Comparison of ENCODE assay signal across 13 cellular contexts in genomic region chr4:147923854-147924253, GRCh38.
"Had no signal": no experiment of that assay in that cellular context is flagged by ENCODE, and none has a peak within 500 bp of the region (broad histone marks: within the 10 kb centered on the region; RNA-seq: fewer than 3 reads in every experiment).

No MANE protein-coding gene starts in this region.

- ATAC-seq: activated T-cell treated with anti-CD3 and anti-CD28 coated beads, Interleukin-2, amount 50 U/mL, for 4 hours; effector memory CD8-positive, alpha-beta T cell; left ventricle myocardium superior; sciatic nerve; stimulated activated memory B cell treated with anti-CD40 and anti-IgM and Interleukin-4, amounts not matched to agents 10 μg/mL and 1 μg/mL and 100 μg/mL, for 72 hours had no signal

- H3K27me3 ChIP-seq: brain microvascular endothelial cell, spleen, tibial artery had no signal

- DNase-seq: activated CD4-positive, alpha-beta T cell treated with anti-CD3 and anti-CD28 coated beads, Interleukin-2, amount 50 U/mL, for 48 hours; activated CD4-positive, CD25-positive, alpha-beta regulatory T cell treated with anti-CD3 and anti-CD28 coated beads, Interleukin-2, amount 50 U/mL, for 72 hours; activated gamma-delta T cell treated with Interleukin-2 at 50 U/mL for 16 hours; activated naive CD8-positive, alpha-beta T cell treated with anti-CD3 and anti-CD28 coated beads for 36 hours; activated T-cell treated with anti-CD3 and anti-CD28 coated beads, Interleukin-2, amount 50 U/mL, for 4 hours; brain microvascular endothelial cell; effector memory CD8-positive, alpha-beta T cell; left ventricle myocardium superior; spleen; stimulated activated CD4-positive, alpha-beta T cell treated with anti-CD3 and anti-CD28 coated beads, Interleukin-1b, Interleukin-23, amount 100 ng/mL, for 48 hours; tibial artery had no signal

- H3K4me3 ChIP-seq: spleen, tibial artery had no signal
